17 cellular contexts compared by ENCODE assay signal in genomic region chr7:127900116-127900515, GRCh38.
A peak's percentile ranks its signal among the peaks of the same experiment; 100 is the strongest.
DNase-seq lines count a peak whose midpoint lies in the region; FAIRE-seq and TF ChIP-seq lines count a peak whose summit lies in the region.
"Had no signal": no experiment of that assay in that cellular context is flagged by ENCODE, and none has a peak within 500 bp of the region (broad histone marks: within the 10 kb centered on the region; RNA-seq: fewer than 3 reads in every experiment).

No MANE protein-coding gene starts in this region.

- H3F3A ChIP-seq in MM.1S (ENCODE audit: insufficient read depth, low read length) = peaks cover 15% of the 10 kb centered on the region; the same call in 1 of the 2 replicates

- DNase-seq in EH (ENCODE audit: low read depth) (peak; percentile 53), MM.1S (no peak), dorsolateral prefrontal cortex (no peak), small intestine (peak; percentile 6), cardiac septum (ENCODE audit: low spot score) (no peak), T-helper 2 cell (no peak), germinal center (ENCODE audit: low spot score) (no peak)
- DNase-seq: BE2C, DMS 273 treated with DMSO at 0.1 percent for 48 hours, KG1, NCI-H1105 treated with DMSO at 0.1 percent for 48 hours, NCI-H1930, NCI-H2171 treated with DMSO at 0.1 percent for 48 hours, NCI-H510A, Peyer's patch, SHP77 had no signal

- TF ChIP-seq CTCF in MM.1S (IDR thresholded peaks at IDR 0.05; ENCODE audit: low read length) (no peak), dorsolateral prefrontal cortex (IDR thresholded peaks at IDR 0.05 in 54 of 56, conservative IDR thresholded peaks at IDR 0.05 in 2 of 56; ENCODE audit: low read depth in 1 of 56, partially characterized antibody in 56 of 56) (no peak)

- intact Hi-C loops in dorsolateral prefrontal cortex (cut with DNase I) = no loop called here
- intact Hi-C loops in cardiac septum (cut with DNase I) = no loop called here

- no peak for FAIRE-seq in small intestine (lab: Jason Lieb, UNC)
- FAIRE-seq: H1 had no signal

- H3K4me1 ChIP-seq in MM.1S (ENCODE audit: low read length) (peaks cover 34% of the 10 kb centered on the region), small intestine (ENCODE audit: control insufficient read depth in 2 of 2, insufficient read depth in 1 of 2, low read depth in 1 of 2, low read length in 1 of 2) (peaks cover 6 to 11% of the 10 kb centered on the region in 2 donors)

- peaks cover 27% of the 10 kb centered on the region for H4K20me1 ChIP-seq in MM.1S (ENCODE audit: insufficient read depth, low read length)

- H3K4me3 ChIP-seq in MM.1S (ENCODE audit: low read length) (no peak overlapping the region), dorsolateral prefrontal cortex (no peak overlapping the region), small intestine (ENCODE audit: low read depth in 1 of 2, low read length in 2 of 2) (no peak overlapping the region)
- H3K4me3 ChIP-seq: Peyer's patch had no signal

- no peaks in the 10 kb centered on the region for H3K9me3 ChIP-seq in MM.1S (replicated peaks; ENCODE audit: insufficient read depth, low read length)
- no peaks in the 10 kb centered on the region for H3K9me3 ChIP-seq in small intestine (ENCODE audit: control insufficient read depth, low read depth)
- H3K9me3 ChIP-seq: BE2C, Peyer's patch had no signal

- H3K27ac ChIP-seq in MM.1S (ENCODE audit: low read length) = no peak overlapping the region
- H3K27ac ChIP-seq in dorsolateral prefrontal cortex = peak overlapping the region in 40 of 59 donors; percentile 3 to 84 (median 68)
- no peak overlapping the region for H3K27ac ChIP-seq in small intestine (ENCODE audit: low read depth in 1 of 2, low read length in 1 of 2)
- H3K27ac ChIP-seq: Peyer's patch had no signal

- H3K9ac ChIP-seq in MM.1S (ENCODE audit: low read length) = no peak overlapping the region

- peaks cover 95% of the 10 kb centered on the region for H3K79me2 ChIP-seq in MM.1S (ENCODE audit: low read length)

- H2AFZ ChIP-seq in MM.1S (ENCODE audit: low read length) = no peak overlapping the region

- H3K36me3 ChIP-seq in MM.1S (replicated peaks; ENCODE audit: insufficient read depth, low read length) (no peaks in the 10 kb centered on the region), small intestine (ENCODE audit: control insufficient read depth in 2 of 2, insufficient read depth in 2 of 2, low read length in 2 of 2) (no peaks in the 10 kb centered on the region)
- H3K36me3 ChIP-seq: BE2C, Peyer's patch had no signal

- 15 to 61% (median 36%) methylated on average over 4 of the region's 4 CpGs for WGBS in small intestine, 3 donors

- no peaks in the 10 kb centered on the region for H3K9me2 ChIP-seq in MM.1S (replicated peaks; ENCODE audit: insufficient read depth, low read length)

- 0 out of 2 replicates have a peak overlapping the region, but pooled peaks have one; percentile 23 for H3K4me2 ChIP-seq in MM.1S (ENCODE audit: low read depth, low read length)

- H3K27me3 ChIP-seq in MM.1S (replicated peaks; ENCODE audit: insufficient read depth, low read length) = no peaks in the 10 kb centered on the region
- H3K27me3 ChIP-seq in dorsolateral prefrontal cortex = no peaks in the 10 kb centered on the region
- no peaks in the 10 kb centered on the region for H3K27me3 ChIP-seq in small intestine (ENCODE audit: control insufficient read depth in 2 of 2, insufficient read depth in 2 of 2, low read length in 2 of 2)
- H3K27me3 ChIP-seq: BE2C, Peyer's patch had no signal

Comparison
In these comparisons a context has a peak if more than half of its experiments do, and no peak if none do; other contexts are left out.
1. DNase-seq: peak in EH (single experiment) and small intestine (single experiment); none in MM.1S (single experiment), dorsolateral prefrontal cortex (0 of 10), cardiac septum (single experiment), T-helper 2 cell (0 of 5) and germinal center (single experiment).
2. H3K27ac ChIP-seq: peak in dorsolateral prefrontal cortex (40 of 59); none in MM.1S (single experiment) and small intestine (0 of 2).